In the genomic region with DNA sequence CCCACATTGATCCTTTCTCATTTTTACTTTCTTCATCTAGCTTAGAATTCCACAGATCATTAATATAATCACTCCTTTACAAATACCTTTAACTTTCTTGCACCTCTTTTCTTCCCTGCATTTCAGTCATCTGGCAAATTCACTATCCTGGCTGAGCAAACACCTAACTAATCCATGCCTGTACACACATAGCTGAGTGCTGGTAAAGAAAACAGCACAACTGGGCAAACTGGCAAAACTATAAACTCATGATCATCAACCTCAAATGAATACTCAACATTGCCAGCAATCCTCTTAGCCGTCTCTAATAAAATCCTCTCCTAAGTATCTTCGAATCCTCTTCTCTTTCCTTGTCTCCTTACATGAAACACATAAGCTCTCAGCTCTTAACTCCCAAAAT, we compare ENCODE assay signal across 20 cellular contexts. TPM values are rescaled to one million over a fixed set of nuclear protein-coding genes. Genes with fewer than 3 reads are reported as not detected.
DNase-seq lines count a peak whose midpoint lies in the region; ATAC-seq and TF ChIP-seq lines count a peak whose summit lies in the region.
"Had no signal": no experiment of that assay in that cellular context is flagged by ENCODE, and none has a peak within 500 bp of the region (broad histone marks: within the 10 kb centered on the region; RNA-seq: fewer than 3 reads in every experiment).

No MANE protein-coding gene starts in this region.

- H3K4me1 Mint-ChIP-seq in activated naive CD4-positive, alpha-beta T cell treated with anti-CD3 and anti-CD28 coated beads, Interleukin-2, amount 50 U/mL, for 24 hours, result peaks cover 37% of the 10 kb centered on the region
- peaks cover 2% of the 10 kb centered on the region; the same call in 1 of the 2 replicates for H3K4me1 Mint-ChIP-seq in WTC11
- H3K4me1 Mint-ChIP-seq in memory B cell, result peaks cover 15% of the 10 kb centered on the region
- H3K4me1 Mint-ChIP-seq in stimulated activated naive B cell treated with anti-CD40 and anti-IgM and Interleukin-4, amounts not matched to agents 10 μg/mL and 1 μg/mL and 100 μg/mL, for 72 hours, result peaks cover 16 to 27% of the 10 kb centered on the region in 2 donors

- H3K27ac ChIP-seq in tibial artery, result no peak overlapping the region
- H3K27ac ChIP-seq: epithelial cell of prostate had no signal

- peaks cover 19 to 31% (median 26%) of the 10 kb centered on the region in 3 donors for H3K36me3 ChIP-seq in tibial artery

- H3K9me3 Mint-ChIP-seq in activated naive CD4-positive, alpha-beta T cell treated with anti-CD3 and anti-CD28 coated beads, Interleukin-2, amount 50 U/mL, for 24 hours, result no peaks in the 10 kb centered on the region
- no peaks in the 10 kb centered on the region for H3K9me3 Mint-ChIP-seq in activated naive CD4-positive, alpha-beta T cell treated with anti-CD3 and anti-CD28 coated beads, Interleukin-2, amount 50 U/mL, for 72 hours
- no peaks in the 10 kb centered on the region for H3K9me3 Mint-ChIP-seq in WTC11
- H3K9me3 Mint-ChIP-seq in memory B cell, result no peaks in the 10 kb centered on the region
- H3K9me3 Mint-ChIP-seq in stimulated activated naive B cell treated with anti-CD40 and anti-IgM and Interleukin-4, amounts not matched to agents 10 μg/mL and 1 μg/mL and 100 μg/mL, for 72 hours, result no peaks in the 10 kb centered on the region

- ATAC-seq in activated naive CD4-positive, alpha-beta T cell treated with anti-CD3 and anti-CD28 coated beads, Interleukin-2, amount 50 U/mL, for 72 hours, result no peak
- no peak for ATAC-seq in WTC11
- ATAC-seq in memory B cell (ENCODE audit: low read depth), result no peak
- ATAC-seq in stimulated activated naive B cell treated with anti-CD40 and anti-IgM and Interleukin-4, amounts not matched to agents 10 μg/mL and 1 μg/mL and 100 μg/mL, for 72 hours (replicated peaks), result no peak

- no peak overlapping the region for H3K4me3 Mint-ChIP-seq in activated naive CD4-positive, alpha-beta T cell treated with anti-CD3 and anti-CD28 coated beads, Interleukin-2, amount 50 U/mL, for 24 hours
- H3K4me3 Mint-ChIP-seq in WTC11, result no peak overlapping the region
- H3K4me3 Mint-ChIP-seq in memory B cell, result no peak overlapping the region
- peak overlapping the region in 1 of 2 donors; percentile 3 for H3K4me3 Mint-ChIP-seq in stimulated activated naive B cell treated with anti-CD40 and anti-IgM and Interleukin-4, amounts not matched to agents 10 μg/mL and 1 μg/mL and 100 μg/mL, for 72 hours

- DNase-seq in activated naive CD4-positive, alpha-beta T cell treated with anti-CD3 and anti-CD28 coated beads, Interleukin-2, amount 50 U/mL, for 72 hours (ENCODE audit: low spot score in 2 of 2), result no peak
- no peak for DNase-seq in WTC11 (ENCODE audit: low spot score)
- no peak for DNase-seq in memory B cell (ENCODE audit: low spot score in 2 of 2)
- no peak for DNase-seq in stimulated activated naive B cell treated with anti-CD40 and anti-IgM and Interleukin-4, amounts not matched to agents 10 μg/mL and 1 μg/mL and 100 μg/mL, for 72 hours
- no peak for DNase-seq in tibial artery
- no peak for DNase-seq in posterior cingulate gyrus
- no peak for DNase-seq in NCI-H524 treated with DMSO at 0.1 percent for 48 hours (lab: John Stamatoyannopoulos, UW)
- DNase-seq: ACHN; amniotic stem cell; DMS79 treated with DMSO at 0.1 percent for 48 hours; foreskin fibroblast; hippocampal formation; NCI-H1694 treated with DMSO at 0.1 percent for 48 hours; NCI-H446; small intestine; stimulated activated CD4-positive, alpha-beta T cell treated with anti-CD3 and anti-CD28 coated beads, Interleukin-4, amount 100 ng/mL, for 24 hours; substantia nigra had no signal

- TF ChIP-seq CTCF in WTC11 (IDR thresholded peaks at IDR 0.05) (no peak), tibial artery (IDR thresholded peaks at IDR 0.05) (no peak)

- CTCF ChIA-PET in WTC11 (lab: Charles Lee), result interaction anchor here (1.3 to 3.4 kb wide), 2 partner anchors 26 to 177 kb away, joined by 3 to 13 read pairs; no protein-coding TSS in a partner anchor

- peak overlapping the region; percentile 90 for H3K27ac Mint-ChIP-seq in activated naive CD4-positive, alpha-beta T cell treated with anti-CD3 and anti-CD28 coated beads, Interleukin-2, amount 50 U/mL, for 24 hours
- peak overlapping the region in 1 of 2 donors; percentile 1 for H3K27ac Mint-ChIP-seq in activated naive CD4-positive, alpha-beta T cell treated with anti-CD3 and anti-CD28 coated beads, Interleukin-2, amount 50 U/mL, for 72 hours
- H3K27ac Mint-ChIP-seq in WTC11, result peak overlapping the region; percentile 22
- H3K27ac Mint-ChIP-seq in memory B cell, result peak overlapping the region; percentile 67
- peak overlapping the region; percentile 56 for H3K27ac Mint-ChIP-seq in stimulated activated naive B cell treated with anti-CD40 and anti-IgM and Interleukin-4, amounts not matched to agents 10 μg/mL and 1 μg/mL and 100 μg/mL, for 72 hours

- peaks cover 20% of the 10 kb centered on the region for H3K36me3 Mint-ChIP-seq in activated naive CD4-positive, alpha-beta T cell treated with anti-CD3 and anti-CD28 coated beads, Interleukin-2, amount 50 U/mL, for 24 hours
- peaks cover 7 to 30% of the 10 kb centered on the region in 2 donors for H3K36me3 Mint-ChIP-seq in activated naive CD4-positive, alpha-beta T cell treated with anti-CD3 and anti-CD28 coated beads, Interleukin-2, amount 50 U/mL, for 72 hours
- H3K36me3 Mint-ChIP-seq in WTC11 (peaks cover 15% of the 10 kb centered on the region), memory B cell (peaks cover 17% of the 10 kb centered on the region)
- peaks cover 22 to 41% of the 10 kb centered on the region in 2 donors for H3K36me3 Mint-ChIP-seq in stimulated activated naive B cell treated with anti-CD40 and anti-IgM and Interleukin-4, amounts not matched to agents 10 μg/mL and 1 μg/mL and 100 μg/mL, for 72 hours

- H3K27me3 ChIP-seq in tibial artery, result no peaks in the 10 kb centered on the region

- no peaks in the 10 kb centered on the region for H3K27me3 Mint-ChIP-seq in activated naive CD4-positive, alpha-beta T cell treated with anti-CD3 and anti-CD28 coated beads, Interleukin-2, amount 50 U/mL, for 24 hours
- H3K27me3 Mint-ChIP-seq in WTC11 (ENCODE audit: low read depth) (no peaks in the 10 kb centered on the region), memory B cell (no peaks in the 10 kb centered on the region)
- no peaks in the 10 kb centered on the region for H3K27me3 Mint-ChIP-seq in stimulated activated naive B cell treated with anti-CD40 and anti-IgM and Interleukin-4, amounts not matched to agents 10 μg/mL and 1 μg/mL and 100 μg/mL, for 72 hours

- H3K4me1 ChIP-seq in tibial artery, result peaks cover 0 to 17% (median 3%) of the 10 kb centered on the region in 4 donors

- H3K9me3 ChIP-seq in tibial artery, result no peaks in the 10 kb centered on the region

- intact Hi-C loops in tibial artery (cut with DNase I; ENCODE audit: low total_unique reads) (no loop called here), posterior cingulate gyrus (cut with DNase I) (no loop called here)

- POLR2A ChIA-PET in WTC11 (lab: Charles Lee), result interaction anchor here (0.6 kb wide), 1 partner anchor 1370 kb away, joined by 5 read pairs; no protein-coding TSS in a partner anchor

- no peak overlapping the region for H3K4me3 ChIP-seq in tibial artery
- H3K4me3 ChIP-seq: lung had no signal

TF ChIP-seq in WTC11, 78 proteins besides CTCF, POLR2A, EP300 and RAD21 (continues in another document):
- TF ChIP-seq, protein P1, sequence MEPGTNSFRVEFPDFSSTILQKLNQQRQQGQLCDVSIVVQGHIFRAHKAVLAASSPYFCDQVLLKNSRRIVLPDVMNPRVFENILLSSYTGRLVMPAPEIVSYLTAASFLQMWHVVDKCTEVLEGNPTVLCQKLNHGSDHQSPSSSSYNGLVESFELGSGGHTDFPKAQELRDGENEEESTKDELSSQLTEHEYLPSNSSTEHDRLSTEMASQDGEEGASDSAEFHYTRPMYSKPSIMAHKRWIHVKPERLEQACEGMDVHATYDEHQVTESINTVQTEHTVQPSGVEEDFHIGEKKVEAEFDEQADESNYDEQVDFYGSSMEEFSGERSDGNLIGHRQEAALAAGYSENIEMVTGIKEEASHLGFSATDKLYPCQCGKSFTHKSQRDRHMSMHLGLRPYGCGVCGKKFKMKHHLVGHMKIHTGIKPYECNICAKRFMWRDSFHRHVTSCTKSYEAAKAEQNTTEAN (CRISPR knock-in tag; IDR thresholded peaks at IDR 0.05), result no peak
- TF ChIP-seq ZNF396 (CRISPR knock-in tag; IDR thresholded peaks at IDR 0.05; ENCODE audit: borderline replicate concordance), result no peak
- no peak for TF ChIP-seq RELA (CRISPR knock-in tag; IDR thresholded peaks at IDR 0.05; ENCODE audit: borderline replicate concordance)
- no peak for TF ChIP-seq ZNF232 (CRISPR knock-in tag; IDR thresholded peaks at IDR 0.05)
- TF ChIP-seq, protein P2, sequence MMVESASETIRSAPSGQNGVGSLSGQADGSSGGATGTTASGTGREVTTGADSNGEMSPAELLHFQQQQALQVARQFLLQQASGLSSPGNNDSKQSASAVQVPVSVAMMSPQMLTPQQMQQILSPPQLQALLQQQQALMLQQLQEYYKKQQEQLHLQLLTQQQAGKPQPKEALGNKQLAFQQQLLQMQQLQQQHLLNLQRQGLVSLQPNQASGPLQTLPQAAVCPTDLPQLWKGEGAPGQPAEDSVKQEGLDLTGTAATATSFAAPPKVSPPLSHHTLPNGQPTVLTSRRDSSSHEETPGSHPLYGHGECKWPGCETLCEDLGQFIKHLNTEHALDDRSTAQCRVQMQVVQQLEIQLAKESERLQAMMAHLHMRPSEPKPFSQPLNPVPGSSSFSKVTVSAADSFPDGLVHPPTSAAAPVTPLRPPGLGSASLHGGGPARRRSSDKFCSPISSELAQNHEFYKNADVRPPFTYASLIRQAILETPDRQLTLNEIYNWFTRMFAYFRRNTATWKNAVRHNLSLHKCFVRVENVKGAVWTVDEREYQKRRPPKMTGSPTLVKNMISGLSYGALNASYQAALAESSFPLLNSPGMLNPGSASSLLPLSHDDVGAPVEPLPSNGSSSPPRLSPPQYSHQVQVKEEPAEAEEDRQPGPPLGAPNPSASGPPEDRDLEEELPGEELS (CRISPR knock-in tag; IDR thresholded peaks at IDR 0.05), result no peak
- TF ChIP-seq ZNF317 (CRISPR knock-in tag; IDR thresholded peaks at IDR 0.05; ENCODE audit: borderline replicate concordance, low read depth), result no peak

RNA-seq across cellular contexts. Expression of a gene that starts 52.4 kb away (rescaled TPM):
- total RNA-seq in activated naive CD4-positive, alpha-beta T cell treated with anti-CD3 and anti-CD28 coated beads, Interleukin-2, amount 50 U/mL, for 72 hours, result 10 to 100 TPM; 65.4 to 82.1 TPM
- 64.4 to 69.9 TPM (median 65.1 TPM) in 3 replicates for total RNA-seq in WTC11 (2021)
